Comparison of ENCODE assay signal across 11 cellular contexts in the genomic region with DNA sequence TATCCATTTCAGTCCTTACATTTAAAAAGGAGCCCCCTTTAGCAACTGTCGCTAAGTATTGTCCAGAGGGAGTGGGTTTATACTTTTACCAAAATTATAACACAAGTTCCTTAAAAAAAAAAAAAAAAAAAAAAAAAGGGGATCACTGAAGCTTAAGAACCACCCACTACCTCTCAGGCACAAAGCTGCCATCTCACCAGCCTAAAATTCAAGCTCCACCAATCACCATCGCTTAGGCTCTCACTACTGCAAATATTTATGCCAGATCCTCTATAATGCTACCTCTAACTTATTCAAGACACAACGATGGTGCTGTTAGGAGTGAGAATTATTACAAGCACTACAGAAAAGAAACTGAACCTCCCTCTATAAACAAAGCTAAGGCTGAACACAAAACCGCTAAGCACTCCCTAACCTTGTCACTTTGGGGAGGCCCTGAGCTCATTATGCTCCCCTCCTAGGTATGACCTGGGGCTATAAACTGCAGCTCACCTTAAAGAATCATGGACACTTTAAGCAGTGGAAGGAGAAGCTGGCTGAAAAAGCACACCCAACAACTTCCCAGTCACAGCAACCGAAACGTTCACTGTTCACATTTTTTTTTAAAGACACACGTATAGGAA. TPM values are rescaled to one million over a fixed set of nuclear protein-coding genes. Genes with fewer than 3 reads are reported as not detected.
DNase-seq lines count a peak whose midpoint lies in the region; ATAC-seq and TF ChIP-seq lines count a peak whose summit lies in the region.
"Had no signal": no experiment of that assay in that cellular context is flagged by ENCODE, and none has a peak within 500 bp of the region (broad histone marks: within the 10 kb centered on the region; RNA-seq: fewer than 3 reads in every experiment).

No MANE protein-coding gene starts in this region.

- peak overlapping the region in 3 of 4 donors; percentile 13 to 84 (median 83) for H3K4me3 Mint-ChIP-seq in CD4-positive, CD25-positive, alpha-beta regulatory T cell
- peak overlapping the region; percentile 58 for H3K4me3 Mint-ChIP-seq in dendritic cell treated with granulocyte-macrophage colony-stimulating factor and Interleukin-4, amounts not matched to agents 40 ng/mL and 50 ng/mL, for 4 days

- H3K27ac Mint-ChIP-seq in CD4-positive, CD25-positive, alpha-beta regulatory T cell: no peak overlapping the region
- peak overlapping the region; percentile 74 for H3K27ac Mint-ChIP-seq in dendritic cell treated with granulocyte-macrophage colony-stimulating factor and Interleukin-4, amounts not matched to agents 40 ng/mL and 50 ng/mL, for 4 days

- no peaks in the 10 kb centered on the region for H3K9me3 ChIP-seq in CD4-positive, CD25-positive, alpha-beta regulatory T cell (ENCODE audit: control insufficient read depth in 2 of 2, low read length in 2 of 2)
- H3K9me3 ChIP-seq in Loucy (ENCODE audit: insufficient read depth, low read depth, low read length) (no peaks in the 10 kb centered on the region), muscle layer of duodenum (ENCODE audit: control insufficient read depth in 1 of 2, low read length in 2 of 2) (no peaks in the 10 kb centered on the region)

- H3K4me1 Mint-ChIP-seq in CD4-positive, CD25-positive, alpha-beta regulatory T cell: peaks cover 0 to 35% (median 13%) of the 10 kb centered on the region in 4 donors
- H3K4me1 Mint-ChIP-seq in dendritic cell treated with granulocyte-macrophage colony-stimulating factor and Interleukin-4, amounts not matched to agents 40 ng/mL and 50 ng/mL, for 4 days (ENCODE audit: low read depth): peaks cover 54% of the 10 kb centered on the region

- H3K79me2 ChIP-seq in Loucy (ENCODE audit: insufficient read depth, low read length): peaks cover 20% of the 10 kb centered on the region; the same call in 1 of the 2 replicates

- H3K27me3 Mint-ChIP-seq in CD4-positive, CD25-positive, alpha-beta regulatory T cell: peaks cover 60% of the 10 kb centered on the region
- H3K27me3 Mint-ChIP-seq in dendritic cell treated with granulocyte-macrophage colony-stimulating factor and Interleukin-4, amounts not matched to agents 40 ng/mL and 50 ng/mL, for 4 days: peaks cover 28% of the 10 kb centered on the region

- POLR2A ChIA-PET in GM10248 (lab: Yijun Ruan, JAX): interaction anchor here (0.6 kb wide), 2 partner anchors 15 to 28 kb away, joined by 3 read pairs; no protein-coding TSS in a partner anchor

- CTCF ChIA-PET in GM10248 (lab: Yijun Ruan, JAX): interaction anchor here (0.9 to 2.3 kb wide), 3 partner anchors 21 to 274 kb away, joined by 3 to 12 read pairs (median 5); no protein-coding TSS in a partner anchor

- H3F3A ChIP-seq in Loucy (ENCODE audit: low read depth): no peaks in the 10 kb centered on the region; the same call in 1 of the 2 replicates

- no peak overlapping the region for H3K4me3 ChIP-seq in CD4-positive, CD25-positive, alpha-beta regulatory T cell (ENCODE audit: low read depth, low read length)
- H3K4me3 ChIP-seq in Loucy (ENCODE audit: low read length, poor library complexity, severe bottlenecking) (peak overlapping the region; percentile 52), muscle layer of duodenum (ENCODE audit: low read depth in 1 of 2, low read length in 2 of 2) (peak overlapping the region; percentile 31 to 96)

- no peaks in the 10 kb centered on the region for H3K36me3 Mint-ChIP-seq in CD4-positive, CD25-positive, alpha-beta regulatory T cell
- H3K36me3 Mint-ChIP-seq in dendritic cell treated with granulocyte-macrophage colony-stimulating factor and Interleukin-4, amounts not matched to agents 40 ng/mL and 50 ng/mL, for 4 days (ENCODE audit: low read depth): peaks cover 53% of the 10 kb centered on the region

- peak overlapping the region; percentile 24 for H3K9ac ChIP-seq in Loucy (ENCODE audit: low read depth, low read length, poor library complexity, severe bottlenecking)
- H3K9ac ChIP-seq: KMS-11 had no signal

- TF ChIP-seq CTCF in Loucy (conservative IDR thresholded peaks at IDR 0.05; ENCODE audit: low read length) (no peak), GM10248 (IDR thresholded peaks at IDR 0.05; ENCODE audit: control extremely low read depth, extremely low read depth, low read depth, missing control alignments) (no peak)

- peaks cover 24% of the 10 kb centered on the region for H3K27me3 ChIP-seq in CD4-positive, CD25-positive, alpha-beta regulatory T cell (ENCODE audit: control insufficient read depth, insufficient read depth, low read length)
- no peaks in the 10 kb centered on the region for H3K27me3 ChIP-seq in Loucy (ENCODE audit: insufficient read depth, low read length, poor library complexity, severe bottlenecking)
- H3K27me3 ChIP-seq in muscle layer of duodenum (ENCODE audit: low read depth, low read length): no peaks in the 10 kb centered on the region
- H3K27me3 ChIP-seq: brain microvascular endothelial cell, foreskin keratinocyte had no signal

- no peak for ATAC-seq in CD4-positive, CD25-positive, alpha-beta regulatory T cell (ENCODE audit: low read depth in 2 of 2)
- ATAC-seq in HG03095 (IDR thresholded peaks at IDR 0.05; ENCODE audit: unreplicated experiment) (no peak), GM19452 (IDR thresholded peaks at IDR 0.05; ENCODE audit: unreplicated experiment) (no peak), GM18868 (IDR thresholded peaks at IDR 0.05; ENCODE audit: unreplicated experiment) (no peak)
- ATAC-seq: foreskin keratinocyte had no signal

- peak overlapping the region; percentile 60 for H3K4me2 ChIP-seq in Loucy (ENCODE audit: low read depth, low read length, poor library complexity, severe bottlenecking)
- H3K4me2 ChIP-seq: KMS-11 had no signal

- H2AFZ ChIP-seq in Loucy (ENCODE audit: low read length): no peak overlapping the region

- intact Hi-C loops in dendritic cell treated with granulocyte-macrophage colony-stimulating factor and Interleukin-4, amounts not matched to agents 40 ng/mL and 50 ng/mL, for 4 days (cut with micrococcal nuclease): loop anchor here (5.0 kb wide), 2 partner anchors 206 to 276 kb away; no protein-coding TSS in a partner anchor

- no peak overlapping the region for H3K27ac ChIP-seq in CD4-positive, CD25-positive, alpha-beta regulatory T cell (ENCODE audit: insufficient read depth, low read length, poor library complexity, severe bottlenecking)
- peak overlapping the region; percentile 78 for H3K27ac ChIP-seq in muscle layer of duodenum (ENCODE audit: low read length)
- H3K27ac ChIP-seq: brain microvascular endothelial cell, foreskin keratinocyte, KMS-11 had no signal

- no peaks in the 10 kb centered on the region for H3K36me3 ChIP-seq in CD4-positive, CD25-positive, alpha-beta regulatory T cell (ENCODE audit: control insufficient read depth, insufficient read depth, low read length)
- H3K36me3 ChIP-seq in Loucy (ENCODE audit: insufficient read depth, low read length) (no peaks in the 10 kb centered on the region), muscle layer of duodenum (ENCODE audit: control insufficient read depth in 1 of 2, insufficient read depth in 2 of 2, low read length in 2 of 2) (peaks cover 12 to 14% of the 10 kb centered on the region in 2 donors)
- H3K36me3 ChIP-seq: brain microvascular endothelial cell had no signal

- no peak for DNase-seq in CD4-positive, CD25-positive, alpha-beta regulatory T cell
- DNase-seq in GM10248 (ENCODE audit: extremely low spot score): no peak
- DNase-seq: brain microvascular endothelial cell, foreskin keratinocyte had no signal

- peaks cover 43% of the 10 kb centered on the region for H3K4me1 ChIP-seq in CD4-positive, CD25-positive, alpha-beta regulatory T cell (ENCODE audit: control insufficient read depth, insufficient read depth, low read length, poor library complexity, severe bottlenecking)
- H3K4me1 ChIP-seq in Loucy (ENCODE audit: insufficient read depth, low read length, poor library complexity, severe bottlenecking) (peaks cover 34% of the 10 kb centered on the region), muscle layer of duodenum (ENCODE audit: control insufficient read depth in 1 of 2, insufficient read depth in 2 of 2, low read length in 2 of 2) (peaks cover 0 to 45% of the 10 kb centered on the region in 2 donors)

- no peaks in the 10 kb centered on the region for H4K20me1 ChIP-seq in Loucy (ENCODE audit: insufficient read depth, low read length, poor library complexity, severe bottlenecking)

- H3K9me3 Mint-ChIP-seq in CD4-positive, CD25-positive, alpha-beta regulatory T cell: peaks cover 0 to 2% (median 0%) of the 10 kb centered on the region in 7 donors
- no peaks in the 10 kb centered on the region for H3K9me3 Mint-ChIP-seq in dendritic cell treated with granulocyte-macrophage colony-stimulating factor and Interleukin-4, amounts not matched to agents 40 ng/mL and 50 ng/mL, for 4 days

- H3K9me2 ChIP-seq in Loucy (replicated peaks; ENCODE audit: low read depth, low read length): no peaks in the 10 kb centered on the region

RNA-seq across cellular contexts. Expression of gene FZD5, which starts 3.6 kb away (rescaled TPM):
- 0.27 TPM for total RNA-seq in CD4-positive, CD25-positive, alpha-beta regulatory T cell
- under 1 TPM in 1 of 4 donors, not detected in 3; 0.07 TPM for polyA plus RNA-seq in CD4-positive, CD25-positive, alpha-beta regulatory T cell

RNA-seq across cellular contexts. Expression of gene CCNYL1, which starts 54.6 kb away (rescaled TPM):
- total RNA-seq in CD4-positive, CD25-positive, alpha-beta regulatory T cell: 13.1 TPM
- polyA plus RNA-seq in CD4-positive, CD25-positive, alpha-beta regulatory T cell: 1 to 10 TPM in 2 of 4 donors, under 1 TPM in 2; 0.81 to 1.3 (median 1.0) TPM
